13 cellular contexts compared by ENCODE assay signal in genomic region chr20:10644458-10645204, GRCh38. TPM values are rescaled to one million over a fixed set of nuclear protein-coding genes. Genes with fewer than 3 reads are reported as not detected.
DNase-seq lines count a peak whose midpoint lies in the region; ATAC-seq and TF ChIP-seq lines count a peak whose summit lies in the region.
"Had no signal": no experiment of that assay in that cellular context is flagged by ENCODE, and none has a peak within 500 bp of the region (broad histone marks: within the 10 kb centered on the region; RNA-seq: fewer than 3 reads in every experiment).

No MANE protein-coding gene starts in this region.

- no peak overlapping the region for H2BK120ac ChIP-seq in trophoblast cell (ENCODE audit: insufficient read depth, low read length, poor library complexity)

- no peak overlapping the region for H3K27ac Mint-ChIP-seq in glutamatergic neuron (ENCODE audit: unreplicated experiment)
- H3K27ac Mint-ChIP-seq: brain, naive B cell had no signal

- peaks cover 27% of the 10 kb centered on the region for H3K4me1 Mint-ChIP-seq in glutamatergic neuron (ENCODE audit: low read depth, unreplicated experiment)

- no peak overlapping the region for H3K14ac ChIP-seq in trophoblast cell (ENCODE audit: low read length)

- H4K91ac ChIP-seq in trophoblast cell (ENCODE audit: low read depth, low read length) = no peak overlapping the region

- no peak for TF ChIP-seq CTCF in glutamatergic neuron (IDR thresholded peaks at IDR 0.05; ENCODE audit: partially characterized antibody, unreplicated experiment)

- no peak overlapping the region for H4K12ac ChIP-seq in trophoblast cell (ENCODE audit: low read depth, low read length)

- H3K36me3 ChIP-seq in trophoblast cell (ENCODE audit: control insufficient read depth in 1 of 2, insufficient read depth in 2 of 2, low read length in 2 of 2) = peaks cover 61 to 91% of the 10 kb centered on the region in 2 experiments

- H3K9me3 ChIP-seq in trophoblast cell (ENCODE audit: insufficient read depth, low read depth, low read length) = no peaks in the 10 kb centered on the region

- peaks cover 2% of the 10 kb centered on the region for H3K27me3 Mint-ChIP-seq in glutamatergic neuron (ENCODE audit: unreplicated experiment)

- no peak overlapping the region for H3K4me3 ChIP-seq in trophoblast cell (ENCODE audit: low read depth, low read length)

- no peak overlapping the region for H3K23ac ChIP-seq in trophoblast cell (ENCODE audit: low read length)

- H2BK5ac ChIP-seq in trophoblast cell (ENCODE audit: low read depth, low read length, poor library complexity) = no peak overlapping the region

- no peak overlapping the region for H2AFZ ChIP-seq in trophoblast cell (ENCODE audit: insufficient read depth, low read length, poor library complexity)

- H3K27ac ChIP-seq in trophoblast cell (ENCODE audit: low read depth, low read length) = no peak overlapping the region

- peak; percentile 91 for DNase-seq in NCI-H82 (lab: John Stamatoyannopoulos, UW)
- DNase-seq in trophoblast cell = peak; percentile 50 to 67
- DNase-seq in amygdala (lab: John Stamatoyannopoulos, UW) = no peak
- DNase-seq in COR-L47 (lab: John Stamatoyannopoulos, UW) = no peak
- DNase-seq in glutamatergic neuron = no peak
- DNase-seq: CD8-positive, alpha-beta memory T cell; Kasumi-1; naive B cell; NCI-H226 had no signal

- H3K36me3 Mint-ChIP-seq in glutamatergic neuron (ENCODE audit: unreplicated experiment) = peaks cover 2% of the 10 kb centered on the region
- H3K36me3 Mint-ChIP-seq: CD8-positive, alpha-beta memory T cell; naive B cell had no signal

- no peaks in the 10 kb centered on the region for H3K27me3 ChIP-seq in trophoblast cell (ENCODE audit: insufficient read depth, low read length)

- no peak overlapping the region for H3K4me3 Mint-ChIP-seq in glutamatergic neuron (ENCODE audit: unreplicated experiment)
- H3K4me3 Mint-ChIP-seq: brain; CD8-positive, alpha-beta memory T cell; naive B cell had no signal

- peaks cover 16% of the 10 kb centered on the region for H3K79me1 ChIP-seq in trophoblast cell (ENCODE audit: low read length)

- H3K18ac ChIP-seq in trophoblast cell (ENCODE audit: low read length) = no peak overlapping the region

- no peak overlapping the region for H3K9ac ChIP-seq in trophoblast cell (ENCODE audit: low read length)

- peaks cover 2% of the 10 kb centered on the region for H3K79me2 ChIP-seq in trophoblast cell (ENCODE audit: control insufficient read depth, insufficient read depth, low read length, poor library complexity)

- H3K9me3 Mint-ChIP-seq in glutamatergic neuron (ENCODE audit: unreplicated experiment) = peaks cover 3% of the 10 kb centered on the region
- H3K9me3 Mint-ChIP-seq: brain; CD8-positive, alpha-beta memory T cell; naive B cell had no signal

- H3K4ac ChIP-seq in trophoblast cell (ENCODE audit: low read depth, low read length) = no peak overlapping the region

- peak; percentile 69 for ATAC-seq in GM18868 (IDR thresholded peaks at IDR 0.05; ENCODE audit: unreplicated experiment)
- ATAC-seq in GM21723 (IDR thresholded peaks at IDR 0.05; ENCODE audit: unreplicated experiment) = peak; percentile 68
- no peak for ATAC-seq in HG02840 (IDR thresholded peaks at IDR 0.05; ENCODE audit: low FRiP score, unreplicated experiment)

- H3K4me2 ChIP-seq in trophoblast cell (ENCODE audit: low read length) = no peak overlapping the region

- no CpG with 5 or more reads among the region's 14 CpGs for whole genome bisulfite sequencing in trophoblast cell (ENCODE audit: extremely low coverage, insufficient coverage, insufficient read length)

- H3K4me1 ChIP-seq in trophoblast cell (ENCODE audit: control insufficient read depth in 1 of 2, insufficient read depth in 2 of 2, low read length in 2 of 2) = peaks cover 26 to 29% of the 10 kb centered on the region in 2 experiments

- no peak overlapping the region for H4K8ac ChIP-seq in trophoblast cell (ENCODE audit: low read depth, low read length)

- H2AK5ac ChIP-seq in trophoblast cell (ENCODE audit: low read length) = no peak overlapping the region

- no peak overlapping the region for H2BK12ac ChIP-seq in trophoblast cell (ENCODE audit: low read length)

RNA-seq across cellular contexts. Expression of gene JAG1, which starts 29.2 kb away (rescaled TPM):
- 34.3 and 36.3 TPM in 2 replicates for polyA plus RNA-seq in trophoblast cell (2013)
- total RNA-seq in glutamatergic neuron (ENCODE audit: unreplicated experiment) = 11.4 TPM

Comparison
In these comparisons a context has a peak if more than half of its experiments do, and no peak if none do; other contexts are left out.
1. DNase-seq: peak in NCI-H82 (single experiment) and trophoblast cell (2 of 2); none in amygdala (0 of 56), COR-L47 (single experiment) and glutamatergic neuron (single experiment).